Comparison of ENCODE assay signal across 18 cellular contexts in the genomic region with DNA sequence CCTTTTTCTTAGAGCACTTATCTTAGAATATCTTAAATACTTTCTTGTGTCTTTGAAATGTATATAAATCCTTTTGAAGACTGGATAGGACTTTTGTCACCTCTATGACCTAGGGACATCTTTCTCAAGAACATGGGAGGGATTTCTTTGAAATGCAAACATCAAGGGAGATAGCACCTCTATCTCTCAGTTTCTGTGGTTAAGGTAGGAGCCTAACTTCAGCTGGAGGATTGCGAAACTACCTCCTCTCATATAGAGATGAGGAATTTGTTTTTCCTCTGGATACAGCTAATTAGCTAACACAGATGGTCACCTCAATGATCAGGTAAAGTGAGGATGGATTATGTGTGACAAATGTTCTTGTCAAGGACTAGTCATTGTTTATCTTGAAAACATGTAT.
A peak's percentile ranks its signal among the peaks of the same experiment; 100 is the strongest.
DNase-seq lines count a peak whose midpoint lies in the region; ATAC-seq and TF ChIP-seq lines count a peak whose summit lies in the region.
"Had no signal": no experiment of that assay in that cellular context is flagged by ENCODE, and none has a peak within 500 bp of the region (broad histone marks: within the 10 kb centered on the region; RNA-seq: fewer than 3 reads in every experiment).

No MANE protein-coding gene starts in this region.

- WGBS in mammary epithelial cell (ENCODE audit: low coverage, missing lambda C conversion rate), result 87% methylated on average over 1 of the region's 1 CpG

- H3K79me2 ChIP-seq in mammary epithelial cell (ENCODE audit: insufficient read depth, low read length), result no peaks in the 10 kb centered on the region

- no peak overlapping the region for H3K9ac ChIP-seq in mammary epithelial cell (ENCODE audit: insufficient read depth, low read length)

- CTCF ChIA-PET in mammary epithelial cell (lab: Charles Lee; ENCODE audit: low non-redundant PET), result no interaction called here

- in situ Hi-C loops in mammary epithelial cell (cut with MboI; ENCODE audit: low sequenced_read_pairs in 2 of 2) (no loop called here), G401 (cut with HindIII; ENCODE audit: low sequenced_read_pairs) (no loop called here)

- dilution Hi-C loops in mammary epithelial cell (cut with HindIII; ENCODE audit: low sequenced_read_pairs), result no loop called here

- no peaks in the 10 kb centered on the region for H3K36me3 ChIP-seq in mammary epithelial cell (ENCODE audit: insufficient read depth, low read length)
- H3K36me3 ChIP-seq: BE2C, HAP-1, SJCRH30 had no signal

- peaks cover 6% of the 10 kb centered on the region for H3K4me1 ChIP-seq in mammary epithelial cell (ENCODE audit: insufficient read depth, low read length)
- H3K4me1 ChIP-seq: BE2C, HAP-1, SJCRH30 had no signal

- intact Hi-C loops in mammary epithelial cell (cut with micrococcal nuclease), result no loop called here

- no peaks in the 10 kb centered on the region for H3K27me3 ChIP-seq in mammary epithelial cell (ENCODE audit: insufficient read depth, low read length)
- H3K27me3 ChIP-seq: BE2C, SJCRH30 had no signal

- no peak overlapping the region for H3K4me2 ChIP-seq in mammary epithelial cell (ENCODE audit: insufficient read depth, low read depth, low read length)

- ATAC-seq in HG02588 (IDR thresholded peaks at IDR 0.05; ENCODE audit: unreplicated experiment), result no peak
- ATAC-seq: T-cell had no signal

- BruUV-seq in mammary epithelial cell (replicated peaks; lab: Mats Ljungman, UMichigan), result no TSS peak

- H3K4me3 ChIP-seq in mammary epithelial cell (replicated peaks in 1 of 3; ENCODE audit: insufficient read depth in 1 of 3, low read depth in 2 of 3, low read length in 3 of 3), result no peak overlapping the region
- H3K4me3 ChIP-seq: HAP-1, SJCRH30 had no signal

- no peaks in the 10 kb centered on the region for H3K9me3 ChIP-seq in mammary epithelial cell (replicated peaks; ENCODE audit: insufficient read depth, low read length)
- H3K9me3 ChIP-seq: BE2C, HAP-1, SJCRH30 had no signal

- peak; percentile 30 for DNase-seq in ELF-1 (ENCODE audit: low read depth, low spot score)
- peak; percentile 42 for DNase-seq in NCI-H226
- peak; percentile 25 for DNase-seq in mammary epithelial cell
- peak; percentile 14 for DNase-seq in iPS-NIHi7 (ENCODE audit: extremely low spot score)
- DNase-seq in inferior parietal cortex (ENCODE audit: extremely low spot score), result no peak
- no peak for DNase-seq in G401 (ENCODE audit: low spot score)
- DNase-seq: BE2C, EL, Karpas-422, NCI-H1694, NCI-H2081, NCI-H2171 treated with DMSO at 0.1 percent for 48 hours, NCI-H446, NCI-H526 treated with DMSO at 0.1 percent for 48 hours, SJCRH30, T-cell had no signal

- H4K20me1 ChIP-seq in mammary epithelial cell (ENCODE audit: insufficient read depth, low read length), result no peaks in the 10 kb centered on the region

- no peak overlapping the region for H2AFZ ChIP-seq in mammary epithelial cell (ENCODE audit: low read depth, low read length)

- no peak for TF ChIP-seq CTCF in mammary epithelial cell (conservative IDR thresholded peaks at IDR 0.05 in 1 of 2, IDR thresholded peaks at IDR 0.05 in 1 of 2; ENCODE audit: extremely low read depth in 1 of 2, insufficient read depth in 1 of 2, low read depth in 1 of 2, low read length in 2 of 2)

- no peak overlapping the region for H3K27ac ChIP-seq in mammary epithelial cell (ENCODE audit: insufficient read depth, low read depth, low read length)
- H3K27ac ChIP-seq: SJCRH30 had no signal

Comparison
In these comparisons a context has a peak if more than half of its experiments do, and no peak if none do; other contexts are left out.
1. DNase-seq: peak in ELF-1 (single experiment), NCI-H226 (single experiment), mammary epithelial cell (single experiment) and iPS-NIHi7 (single experiment); none in inferior parietal cortex (single experiment) and G401 (single experiment).